ENCODE assay signal across 18 cellular contexts in the genomic region with DNA sequence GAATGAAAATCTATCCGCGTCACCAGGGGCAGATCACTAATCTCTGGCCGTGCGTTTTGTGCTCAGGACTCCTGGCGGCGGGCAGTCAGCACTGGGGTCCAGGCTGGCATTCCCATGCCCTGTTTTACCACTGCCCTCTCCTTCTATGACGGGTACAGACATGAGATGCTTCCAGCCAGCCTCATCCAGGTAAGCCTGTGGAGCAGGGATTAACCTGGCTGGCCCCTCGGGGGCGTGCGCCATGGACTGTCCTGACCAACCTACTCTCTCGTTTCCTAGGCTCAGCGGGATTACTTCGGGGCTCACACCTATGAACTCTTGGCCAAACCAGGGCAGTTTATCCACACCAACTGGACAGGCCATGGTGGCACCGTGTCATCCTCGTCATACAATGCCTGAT. TPM values are rescaled to one million over a fixed set of nuclear protein-coding genes. Genes with fewer than 3 reads are reported as not detected.
"Had no signal": no experiment of that assay in that cellular context is flagged by ENCODE, and none has a peak within 500 bp of the region (broad histone marks: within the 10 kb centered on the region; RNA-seq: fewer than 3 reads in every experiment).

No MANE protein-coding gene starts in this region.

- H3K27ac ChIP-seq: gastroesophageal sphincter, pancreas, transverse colon had no signal

- H3K27me3 ChIP-seq: gastroesophageal sphincter, pancreas, transverse colon had no signal

- H3K4me3 ChIP-seq: gastroesophageal sphincter, lung, pancreas, transverse colon had no signal

- H3K9me3 Mint-ChIP-seq: activated T-cell treated with anti-CD3 and anti-CD28 coated beads, Interleukin-2, amount 50 U/mL, for 4 hours; brain; neural crest cell; stimulated activated memory B cell treated with anti-CD40 and anti-IgM and Interleukin-4, amounts not matched to agents 10 μg/mL and 1 μg/mL and 100 μg/mL, for 72 hours had no signal

- ATAC-seq: activated T-cell treated with anti-CD3 and anti-CD28 coated beads, Interleukin-2, amount 50 U/mL, for 4 hours; gastroesophageal sphincter; left colon; stimulated activated memory B cell treated with anti-CD40 and anti-IgM and Interleukin-4, amounts not matched to agents 10 μg/mL and 1 μg/mL and 100 μg/mL, for 72 hours had no signal

- H3K9me3 ChIP-seq: gastroesophageal sphincter, pancreas, transverse colon had no signal

- DNase-seq: activated CD4-positive, alpha-beta T cell treated with anti-CD3 and anti-CD28 coated beads for 1 hour; activated CD4-positive, alpha-beta T cell treated with anti-CD3 and anti-CD28 coated beads, Interleukin-2, amount 50 U/mL, for 4 hours; activated effector memory CD4-positive, alpha-beta T cell treated with anti-CD3 and anti-CD28 coated beads, Interleukin-2, amount 50 U/mL, for 16 hours; activated T-cell treated with anti-CD3 and anti-CD28 coated beads, Interleukin-2, amount 50 U/mL, for 4 hours; effector memory CD4-positive, alpha-beta T cell; left colon; midbrain; pancreas; SW 1271; transverse colon had no signal

- H3K4me1 ChIP-seq: gastroesophageal sphincter, pancreas, transverse colon had no signal

- H3K27me3 Mint-ChIP-seq: activated naive CD8-positive, alpha-beta T cell; stimulated activated memory B cell treated with anti-CD40 and anti-IgM and Interleukin-4, amounts not matched to agents 10 μg/mL and 1 μg/mL and 100 μg/mL, for 72 hours had no signal

- H3K4me3 Mint-ChIP-seq: activated naive CD8-positive, alpha-beta T cell; activated T-cell treated with anti-CD3 and anti-CD28 coated beads, Interleukin-2, amount 50 U/mL, for 4 hours; brain; stimulated activated memory B cell treated with anti-CD40 and anti-IgM and Interleukin-4, amounts not matched to agents 10 μg/mL and 1 μg/mL and 100 μg/mL, for 72 hours had no signal

- FAIRE-seq: pancreas had no signal

- H3K27ac Mint-ChIP-seq: activated naive CD8-positive, alpha-beta T cell; stimulated activated memory B cell treated with anti-CD40 and anti-IgM and Interleukin-4, amounts not matched to agents 10 μg/mL and 1 μg/mL and 100 μg/mL, for 72 hours had no signal

RNA-seq across cellular contexts. Expression of gene CORT, which starts 30.5 kb away (rescaled TPM):
- total RNA-seq: gastroesophageal sphincter, myocyte, renal cortical epithelial cell had no signal
